Comparison of ENCODE assay signal across 11 cellular contexts in genomic region chr9:4225291-4226119, GRCh38.
DNase-seq lines count a peak whose midpoint lies in the region; ATAC-seq and TF ChIP-seq lines count a peak whose summit lies in the region.
"Had no signal": no experiment of that assay in that cellular context is flagged by ENCODE, and none has a peak within 500 bp of the region (broad histone marks: within the 10 kb centered on the region; RNA-seq: fewer than 3 reads in every experiment).

No MANE protein-coding gene starts in this region.

- POLR2A ChIA-PET in MCF 10A (lab: Yijun Ruan, JAX): no interaction called here
- POLR2A ChIA-PET in PC-9 (lab: Charles Lee; ENCODE audit: unreplicated experiment): interaction anchor here (0.5 to 0.6 kb wide), 3 partner anchors 13 to 188 kb away, joined by 3 to 5 read pairs (median 4); no protein-coding TSS in a partner anchor

- CTCF ChIA-PET in MCF 10A (lab: Yijun Ruan, JAX): interaction anchor here (0.6 to 6.8 kb wide), 8 partner anchors 8 to 499 kb away, joined by 3 to 75 read pairs (median 4); no protein-coding TSS in a partner anchor
- CTCF ChIA-PET in PC-9 (lab: Charles Lee): no interaction called here

- intact Hi-C loops in MCF 10A (cut with micrococcal nuclease) (loop anchor here (5.0 kb wide), 1 partner anchor 142 kb away; no protein-coding TSS in a partner anchor), breast epithelium (cut with DNase I; ENCODE audit: low total_unique reads) (no loop called here), PC-9 (cut with micrococcal nuclease; ENCODE audit: unreplicated experiment) (loop anchor here (2.0 to 5.0 kb wide), 3 partner anchors 98 to 493 kb away; no protein-coding TSS in a partner anchor)

- H3K27me3 ChIP-seq in breast epithelium: no peaks in the 10 kb centered on the region
- H3K27me3 ChIP-seq in PC-9 (ENCODE audit: insufficient read depth, low read depth): no peaks in the 10 kb centered on the region

- no peaks in the 10 kb centered on the region for H3K79me2 ChIP-seq in PC-9 (ENCODE audit: low read depth)

- H2AFZ ChIP-seq in PC-9: no peak overlapping the region

- H3K4me3 ChIP-seq in breast epithelium (no peak overlapping the region), PC-9 (no peak overlapping the region), fibroblast of mammary gland (ENCODE audit: control insufficient read depth, low read depth, low read length) (no peak overlapping the region)

- H3K27ac ChIP-seq in breast epithelium (no peak overlapping the region), PC-9 (no peak overlapping the region; the same call in 1 of the 2 replicates)

- no TSS peak for BruUV-seq in MCF 10A (replicated peaks; lab: Mats Ljungman, UMichigan)
- BruUV-seq in PC-9 (replicated peaks; lab: Mats Ljungman, UMichigan): TSS peak; percentile 53

- H3K4me1 Mint-ChIP-seq in MCF 10A (ENCODE audit: insufficient read depth, unreplicated experiment): no peaks in the 10 kb centered on the region
- no peaks in the 10 kb centered on the region for H3K4me1 Mint-ChIP-seq in stimulated activated memory B cell treated with anti-CD40 and anti-IgM and Interleukin-4, amounts not matched to agents 10 μg/mL and 1 μg/mL and 100 μg/mL, for 72 hours
- H3K4me1 Mint-ChIP-seq: memory B cell had no signal

- TF ChIP-seq CTCF in MCF 10A (IDR thresholded peaks at IDR 0.05; ENCODE audit: unreplicated experiment) (peak; percentile 11), breast epithelium (IDR thresholded peaks at IDR 0.05) (no peak), PC-9 (conservative IDR thresholded peaks at IDR 0.05) (no peak), fibroblast of mammary gland (conservative IDR thresholded peaks at IDR 0.05; ENCODE audit: control insufficient read depth, insufficient read depth, low read depth, low read length) (peak; percentile 33)

- no peak for TF ChIP-seq POLR2A in breast epithelium (IDR thresholded peaks at IDR 0.05)

- no peaks in the 10 kb centered on the region for H3F3A ChIP-seq in PC-9 (ENCODE audit: insufficient read depth, low read depth)

- H3K9me3 ChIP-seq in breast epithelium (no peaks in the 10 kb centered on the region), PC-9 (ENCODE audit: insufficient read depth, low read depth) (no peaks in the 10 kb centered on the region)

- no peak overlapping the region for H3K4me2 ChIP-seq in PC-9

- no peak overlapping the region for H3K27ac Mint-ChIP-seq in MCF 10A (ENCODE audit: low read depth, unreplicated experiment)
- no peak overlapping the region for H3K27ac Mint-ChIP-seq in stimulated activated memory B cell treated with anti-CD40 and anti-IgM and Interleukin-4, amounts not matched to agents 10 μg/mL and 1 μg/mL and 100 μg/mL, for 72 hours
- H3K27ac Mint-ChIP-seq: memory B cell had no signal

- H3K27me3 Mint-ChIP-seq in MCF 10A (ENCODE audit: insufficient read depth, unreplicated experiment): no peaks in the 10 kb centered on the region
- peaks cover 26% of the 10 kb centered on the region for H3K27me3 Mint-ChIP-seq in stimulated activated memory B cell treated with anti-CD40 and anti-IgM and Interleukin-4, amounts not matched to agents 10 μg/mL and 1 μg/mL and 100 μg/mL, for 72 hours

- H3K4me1 ChIP-seq in breast epithelium: no peaks in the 10 kb centered on the region
- H3K4me1 ChIP-seq in PC-9 (replicated peaks; ENCODE audit: insufficient read depth): peaks cover 13% of the 10 kb centered on the region; the same call in 1 of the 2 replicates

- ATAC-seq in stimulated activated memory B cell treated with anti-CD40 and anti-IgM and Interleukin-4, amounts not matched to agents 10 μg/mL and 1 μg/mL and 100 μg/mL, for 72 hours: no peak
- ATAC-seq in GM18867 (IDR thresholded peaks at IDR 0.05; ENCODE audit: unreplicated experiment): no peak

- no peaks in the 10 kb centered on the region for H3K9me2 ChIP-seq in PC-9 (ENCODE audit: insufficient read depth)

- no peaks in the 10 kb centered on the region for H4K20me1 ChIP-seq in PC-9 (ENCODE audit: insufficient read depth)

- no peak overlapping the region for H3K4me3 Mint-ChIP-seq in MCF 10A (ENCODE audit: unreplicated experiment)
- H3K4me3 Mint-ChIP-seq in stimulated activated memory B cell treated with anti-CD40 and anti-IgM and Interleukin-4, amounts not matched to agents 10 μg/mL and 1 μg/mL and 100 μg/mL, for 72 hours: no peak overlapping the region
- H3K4me3 Mint-ChIP-seq: memory B cell had no signal

- DNase-seq in MCF 10A (ENCODE audit: unreplicated experiment): peak; percentile 21
- DNase-seq in breast epithelium (ENCODE audit: low spot score in 2 of 2): no peak
- peak in 1 of 2 experiments; percentile 64 for DNase-seq in PC-9
- DNase-seq in fibroblast of mammary gland (ENCODE audit: low read depth): peak; percentile 92
- no peak for DNase-seq in mucosa of gallbladder (ENCODE audit: low spot score)
- no peak for DNase-seq in activated CD8-positive, alpha-beta memory T cell treated with anti-CD3 and anti-CD28 coated beads, Interleukin-2, amount 50 U/mL, for 4 hours
- DNase-seq: cerebellar nuclear complex, DND-41 had no signal

- H3K36me3 ChIP-seq in breast epithelium (no peaks in the 10 kb centered on the region), PC-9 (ENCODE audit: low read depth) (no peaks in the 10 kb centered on the region)

- no peaks in the 10 kb centered on the region for H3K9me3 Mint-ChIP-seq in MCF 10A (ENCODE audit: unreplicated experiment)
- H3K9me3 Mint-ChIP-seq in stimulated activated memory B cell treated with anti-CD40 and anti-IgM and Interleukin-4, amounts not matched to agents 10 μg/mL and 1 μg/mL and 100 μg/mL, for 72 hours: no peaks in the 10 kb centered on the region
- H3K9me3 Mint-ChIP-seq: memory B cell had no signal

- H3K36me3 Mint-ChIP-seq in MCF 10A (ENCODE audit: insufficient read depth, unreplicated experiment): no peaks in the 10 kb centered on the region
- no peaks in the 10 kb centered on the region for H3K36me3 Mint-ChIP-seq in stimulated activated memory B cell treated with anti-CD40 and anti-IgM and Interleukin-4, amounts not matched to agents 10 μg/mL and 1 μg/mL and 100 μg/mL, for 72 hours
- H3K36me3 Mint-ChIP-seq: memory B cell had no signal

Comparison
In these comparisons a context has a peak if more than half of its experiments do, and no peak if none do; other contexts are left out.
1. DNase-seq: peak in MCF 10A (single experiment) and fibroblast of mammary gland (single experiment); none in breast epithelium (0 of 2), mucosa of gallbladder (single experiment) and activated CD8-positive, alpha-beta memory T cell treated with anti-CD3 and anti-CD28 coated beads, Interleukin-2, amount 50 U/mL, for 4 hours (single experiment).
2. CTCF ChIP-seq: peak in MCF 10A (single experiment) and fibroblast of mammary gland (single experiment); none in breast epithelium (0 of 3) and PC-9 (single experiment).